Comparison of ENCODE assay signal across 18 cellular contexts in genomic region chr10:70616761-70617160, GRCh38. TPM values are rescaled to one million over a fixed set of nuclear protein-coding genes. Genes with fewer than 3 reads are reported as not detected.
DNase-seq lines count a peak whose midpoint lies in the region; ATAC-seq, FAIRE-seq and TF ChIP-seq lines count a peak whose summit lies in the region.
"Had no signal": no experiment of that assay in that cellular context is flagged by ENCODE, and none has a peak within 500 bp of the region (broad histone marks: within the 10 kb centered on the region; RNA-seq: fewer than 3 reads in every experiment).

No MANE protein-coding gene starts in this region.

- no peak overlapping the region for H3K4me2 ChIP-seq in K562 (ENCODE audit: insufficient read depth, low read length)
- H3K4me2 ChIP-seq: A549 had no signal

- H3K4me3 Mint-ChIP-seq in activated CD8-positive, alpha-beta memory T cell treated with anti-CD3 and anti-CD28 coated beads, Interleukin-2, amount 10 ng/mL, durations not matched to agents 7 days and 5 days: peak overlapping the region; percentile 0
- H3K4me3 Mint-ChIP-seq in T-helper 17 cell (no peak overlapping the region), mesothelial cell of epicardium (no peak overlapping the region)
- H3K4me3 Mint-ChIP-seq in stimulated activated effector memory CD8-positive, alpha-beta T cell treated with anti-CD3 and anti-CD28 coated beads, Interleukin-12 subunit alpha, Interleukin-12 subunit beta, amount 100 ng/mL, for 72 hours: peak overlapping the region; percentile 65

- no peak overlapping the region for H3K9ac ChIP-seq in K562 (ENCODE audit: insufficient read depth in 1 of 2, low read depth in 2 of 2, low read length in 2 of 2)

- intact Hi-C loops in K562 (cut with micrococcal nuclease): loop anchor here (5.0 kb wide), 3 partner anchors 39 to 201 kb away; partner anchors contain the start of gene SGPL1

- H3K36me3 Mint-ChIP-seq in activated CD8-positive, alpha-beta memory T cell treated with anti-CD3 and anti-CD28 coated beads, Interleukin-2, amount 10 ng/mL, durations not matched to agents 7 days and 5 days: peaks cover 22% of the 10 kb centered on the region
- H3K36me3 Mint-ChIP-seq in T-helper 17 cell (ENCODE audit: low read depth) (no peaks in the 10 kb centered on the region), mesothelial cell of epicardium (peaks cover 3% of the 10 kb centered on the region)
- peaks cover 12% of the 10 kb centered on the region for H3K36me3 Mint-ChIP-seq in stimulated activated effector memory CD8-positive, alpha-beta T cell treated with anti-CD3 and anti-CD28 coated beads, Interleukin-12 subunit alpha, Interleukin-12 subunit beta, amount 100 ng/mL, for 72 hours

- peaks cover 59% of the 10 kb centered on the region for H3K4me1 Mint-ChIP-seq in activated CD8-positive, alpha-beta memory T cell treated with anti-CD3 and anti-CD28 coated beads, Interleukin-2, amount 10 ng/mL, durations not matched to agents 7 days and 5 days
- H3K4me1 Mint-ChIP-seq in T-helper 17 cell (peaks cover 9% of the 10 kb centered on the region), mesothelial cell of epicardium (peaks cover 1% of the 10 kb centered on the region)
- H3K4me1 Mint-ChIP-seq in stimulated activated effector memory CD8-positive, alpha-beta T cell treated with anti-CD3 and anti-CD28 coated beads, Interleukin-12 subunit alpha, Interleukin-12 subunit beta, amount 100 ng/mL, for 72 hours: peaks cover 74% of the 10 kb centered on the region

- no peak for TF ChIP-seq RAD21 in K562 (CRISPR knock-in tag; conservative IDR thresholded peaks at IDR 0.05 in 1 of 2, IDR thresholded peaks at IDR 0.05 in 1 of 2)

- no peaks in the 10 kb centered on the region for H3K27me3 Mint-ChIP-seq in activated CD8-positive, alpha-beta memory T cell treated with anti-CD3 and anti-CD28 coated beads, Interleukin-2, amount 10 ng/mL, durations not matched to agents 7 days and 5 days
- H3K27me3 Mint-ChIP-seq in T-helper 17 cell: peaks cover 33% of the 10 kb centered on the region
- peaks cover 1% of the 10 kb centered on the region for H3K27me3 Mint-ChIP-seq in mesothelial cell of epicardium (ENCODE audit: low read depth)

- no peak for FAIRE-seq in K562 (lab: Jason Lieb, UNC)
- FAIRE-seq: A549, H54, HepG2 had no signal

- peaks cover 3% of the 10 kb centered on the region for H3K9me3 Mint-ChIP-seq in activated CD8-positive, alpha-beta memory T cell treated with anti-CD3 and anti-CD28 coated beads, Interleukin-2, amount 10 ng/mL, durations not matched to agents 7 days and 5 days (ENCODE audit: low read depth)
- peaks cover 4% of the 10 kb centered on the region for H3K9me3 Mint-ChIP-seq in stimulated activated effector memory CD8-positive, alpha-beta T cell treated with anti-CD3 and anti-CD28 coated beads, Interleukin-12 subunit alpha, Interleukin-12 subunit beta, amount 100 ng/mL, for 72 hours
- H3K9me3 Mint-ChIP-seq in mesothelial cell of epicardium: peaks cover 37% of the 10 kb centered on the region

- DNase-seq in activated CD8-positive, alpha-beta memory T cell treated with anti-CD3 and anti-CD28 coated beads, Interleukin-2, amount 10 ng/mL, durations not matched to agents 7 days and 5 days: peak; percentile 58
- DNase-seq in activated CD8-positive, alpha-beta memory T cell treated with anti-CD3 and anti-CD28 coated beads, Interleukin-2, amount 50 U/mL, for 48 hours: no peak
- DNase-seq in T-helper 17 cell (no peak), K562 (ENCODE audit: extremely low read depth in 1 of 4, low spot score in 3 of 4) (no peak), NCI-H2227 treated with DMSO at 0.1 percent for 48 hours (lab: John Stamatoyannopoulos, UW) (no peak), mesothelial cell of epicardium (ENCODE audit: low spot score in 2 of 2, unreplicated experiment in 2 of 2) (no peak), hippocampal formation (lab: John Stamatoyannopoulos, UW) (no peak)
- no peak for DNase-seq in stimulated activated effector memory CD8-positive, alpha-beta T cell treated with anti-CD3 and anti-CD28 coated beads, Interleukin-12 subunit alpha, Interleukin-12 subunit beta, amount 100 ng/mL, for 72 hours (ENCODE audit: low spot score in 2 of 2)
- DNase-seq: DMS53, NCI-H1092 treated with DMSO at 0.1 percent for 48 hours, NCI-H1694 treated with DMSO at 0.1 percent for 48 hours, NCI-H510A had no signal

- H3K36me3 ChIP-seq in K562 (ENCODE audit: control insufficient read depth, insufficient read depth, low read length): no peaks in the 10 kb centered on the region
- H3K36me3 ChIP-seq: MG63 had no signal

- H3K27ac ChIP-seq in K562 (ENCODE audit: extremely low read depth, low read depth, low read length): no peak overlapping the region
- H3K27ac ChIP-seq: A549, C4-2B had no signal

- peaks cover 0 to 24% of the 10 kb centered on the region in 2 experiments; a peak in 4 of 5 replicates for H3K4me1 ChIP-seq in K562 (replicated peaks in 1 of 2; ENCODE audit: control insufficient read depth in 2 of 2, insufficient read depth in 2 of 2, low read length in 2 of 2)
- H3K4me1 ChIP-seq: A549 had no signal

- no peaks in the 10 kb centered on the region for H3K9me3 ChIP-seq in T-helper 17 cell (ENCODE audit: control insufficient read depth, low read length, poor library complexity, severe bottlenecking)
- H3K9me3 ChIP-seq in K562 (replicated peaks; ENCODE audit: control insufficient read depth, insufficient read depth, low read depth, low read length): peaks cover 12% of the 10 kb centered on the region

- TF ChIP-seq EP300 in K562 (IDR thresholded peaks at IDR 0.05; ENCODE audit: low read length): no peak

- H2AFZ ChIP-seq in K562 (ENCODE audit: low read depth, low read length): peak overlapping the region; percentile 36; the same call in 1 of the 2 replicates

- H4K20me1 ChIP-seq in K562 (replicated peaks; ENCODE audit: control insufficient read depth, insufficient read depth, low read length): no peaks in the 10 kb centered on the region

- peak; percentile 57 for ATAC-seq in activated CD8-positive, alpha-beta memory T cell treated with anti-CD3 and anti-CD28 coated beads, Interleukin-2, amount 10 ng/mL, durations not matched to agents 7 days and 5 days
- ATAC-seq in T-helper 17 cell: peak; percentile 21
- ATAC-seq in K562: no peak
- ATAC-seq in stimulated activated effector memory CD8-positive, alpha-beta T cell treated with anti-CD3 and anti-CD28 coated beads, Interleukin-12 subunit alpha, Interleukin-12 subunit beta, amount 100 ng/mL, for 72 hours: peak; percentile 90
- ATAC-seq: A549, HepG2 had no signal

- no peaks in the 10 kb centered on the region for H3K79me2 ChIP-seq in K562 (ENCODE audit: control insufficient read depth, insufficient read depth, low read length)

- no peaks in the 10 kb centered on the region for H3K9me1 ChIP-seq in K562 (ENCODE audit: control insufficient read depth, insufficient read depth, low read length)

- WGBS in K562 (ENCODE audit: insufficient coverage, low coverage, missing lambda C conversion rate): 83% methylated on average over 4 of the region's 4 CpGs

- no peak for TF ChIP-seq POLR2A in K562 (conservative IDR thresholded peaks at IDR 0.05)

- no peaks in the 10 kb centered on the region for H3K27me3 ChIP-seq in K562 (ENCODE audit: control insufficient read depth in 2 of 2, insufficient read depth in 2 of 2, low read length in 2 of 2)
- H3K27me3 ChIP-seq: MG63 had no signal

- in situ Hi-C loops in K562 (cut with MboI): no loop called here

- POLR2A ChIA-PET in K562 (lab: Yijun Ruan, JAX): interaction anchor here (0.7 kb wide), 2 partner anchors 14 to 142 kb away, joined by 3 to 4 read pairs; partner anchors contain the start of gene PRF1

- no TSS peak for BruUV-seq in K562 (replicated peaks; lab: Mats Ljungman, UMichigan)

- TF ChIP-seq CTCF in K562 (IDR thresholded peaks at IDR 0.05 in 2 of 3, conservative IDR thresholded peaks at IDR 0.05 in 1 of 3; ENCODE audit: insufficient read depth in 2 of 3, low read depth in 1 of 3, low read length in 3 of 3): no peak
- TF ChIP-seq CTCF in mesothelial cell of epicardium (IDR thresholded peaks at IDR 0.05; ENCODE audit: unreplicated experiment): no peak

- peak overlapping the region; percentile 76 for H3K27ac Mint-ChIP-seq in activated CD8-positive, alpha-beta memory T cell treated with anti-CD3 and anti-CD28 coated beads, Interleukin-2, amount 10 ng/mL, durations not matched to agents 7 days and 5 days
- H3K27ac Mint-ChIP-seq in T-helper 17 cell (no peak overlapping the region), mesothelial cell of epicardium (no peak overlapping the region)
- H3K27ac Mint-ChIP-seq in stimulated activated effector memory CD8-positive, alpha-beta T cell treated with anti-CD3 and anti-CD28 coated beads, Interleukin-12 subunit alpha, Interleukin-12 subunit beta, amount 100 ng/mL, for 72 hours: peak overlapping the region; percentile 94

- H3K4me3 ChIP-seq in K562: no peak overlapping the region
- H3K4me3 ChIP-seq: A549, MG63 had no signal

- CTCF ChIA-PET in activated CD8-positive, alpha-beta memory T cell treated with anti-CD3 and anti-CD28 coated beads, Interleukin-2, amount 10 ng/mL, durations not matched to agents 7 days and 5 days (lab: Charles Lee): interaction anchor here (2.1 to 5.7 kb wide), 4 partner anchors 13 to 142 kb away, joined by 5 to 50 read pairs (median 14); partner anchors contain the start of gene PRF1
- CTCF ChIA-PET in K562 (lab: Yijun Ruan, JAX; ENCODE audit: low intra/inter-chr PET ratio): no interaction called here

RNA-seq across cellular contexts. Expression of gene PRF1, which starts 14.2 kb away (rescaled TPM):
- 100 to 1,000 TPM; 381 to 433 TPM for total RNA-seq in activated CD8-positive, alpha-beta memory T cell treated with anti-CD3 and anti-CD28 coated beads, Interleukin-2, amount 10 ng/mL, durations not matched to agents 7 days and 5 days
- total RNA-seq in T-helper 17 cell (10 to 100 TPM; 16.5 to 18.0 TPM), K562 (2014; rRNA removed) (4.9 and 5.3 TPM in 2 replicates), K562 (2014; rRNA removed; fragmentation: Illumina TruSeq; extraction: Trizol) (4.3 and 5.4 TPM in 2 replicates), K562 (2015; rRNA removed; fragmentation: Illumina TruSeq; extraction: Trizol) (6.4 and 7.9 TPM in 2 replicates), K562 (2021) (8.6 and 9.0 TPM in 2 replicates), mesothelial cell of epicardium (0.13 to 0.20 TPM in 2 of 3 replicates, not detected in the other)
- total RNA-seq in K562 (2011; cell fraction: chromatin; rRNA removed; ENCODE audit: low replicate concordance): 4.3 and 18.7 TPM in 2 replicates
- total RNA-seq in K562 (2011; cell fraction: nucleolus; rRNA removed): 12.1 and 22.3 TPM in 2 replicates
- 11.3 and 24.4 TPM in 2 replicates for total RNA-seq in K562 (2011; cell fraction: nucleoplasm; rRNA removed)
- polyA plus RNA-seq in K562 (2011; rRNA removed) (0.84 and 4.3 TPM in 2 replicates), K562 (2014; fragmentation: Illumina TruSeq; extraction: Trizol) (6.4 and 10.7 TPM in 2 replicates), K562 (2014; fragmentation: Nextera tagmentation; extraction: Ambion mirVana) (1 to 10 TPM; 6.3 to 7.4 TPM), K562 (2014; rRNA removed) (3.2 and 3.8 TPM in 2 replicates)
- 0.52 and 10.6 TPM in 2 replicates for polyA plus RNA-seq in K562 (2011; cell fraction: cytosol; rRNA removed)
- polyA plus RNA-seq in K562 (2011; cell fraction: nucleus; rRNA removed): 1.3 and 11.4 TPM in 2 replicates
- polyA plus RNA-seq in K562 (2012): 21.1 and 32.3 TPM in 2 replicates
- polyA minus RNA-seq in K562 (2011; rRNA and poly(A)+ RNA removed): 0.45 and 13.7 TPM in 2 replicates
- polyA minus RNA-seq in K562 (2011; cell fraction: cytosol; rRNA and poly(A)+ RNA removed): 12.9 TPM in 1 of 2 replicates, not detected in the other
- polyA minus RNA-seq in K562 (2011; cell fraction: nucleus; rRNA and poly(A)+ RNA removed): 0.44 and 3.0 TPM in 2 replicates
- total RNA-seq: RPMI7951 had no signal
- polyA plus RNA-seq: A549 had no signal

RNA-seq across cellular contexts. Expression of gene ADAMTS14, which starts 55.5 kb away (rescaled TPM):
- under 1 TPM; 0.15 to 0.19 TPM for total RNA-seq in activated CD8-positive, alpha-beta memory T cell treated with anti-CD3 and anti-CD28 coated beads, Interleukin-2, amount 10 ng/mL, durations not matched to agents 7 days and 5 days
- total RNA-seq in T-helper 17 cell (not detected), K562 (2014; rRNA removed) (15.9 and 23.8 TPM in 2 replicates), K562 (2014; rRNA removed; fragmentation: Illumina TruSeq; extraction: Trizol) (4.3 and 6.3 TPM in 2 replicates), K562 (2015; rRNA removed; fragmentation: Illumina TruSeq; extraction: Trizol) (15.3 and 15.4 TPM in 2 replicates), K562 (2021) (30.4 and 31.7 TPM in 2 replicates), mesothelial cell of epicardium (3.2 to 4.1 TPM (median 3.9 TPM) in 3 replicates)
- total RNA-seq in K562 (2011; cell fraction: chromatin; rRNA removed; ENCODE audit: low replicate concordance): 66.8 and 209 TPM in 2 replicates
- 115 and 150 TPM in 2 replicates for total RNA-seq in K562 (2011; cell fraction: nucleolus; rRNA removed)
- 67.9 and 80.6 TPM in 2 replicates for total RNA-seq in K562 (2011; cell fraction: nucleoplasm; rRNA removed)
- polyA plus RNA-seq in K562 (2011; rRNA removed) (37.4 and 45.4 TPM in 2 replicates), K562 (2014; fragmentation: Illumina TruSeq; extraction: Trizol) (20.3 and 24.1 TPM in 2 replicates), K562 (2014; fragmentation: Nextera tagmentation; extraction: Ambion mirVana) (under 1 TPM; 0.04 to 0.27 TPM), K562 (2014; rRNA removed) (32.7 and 35.9 TPM in 2 replicates)
- 27.2 and 39.3 TPM in 2 replicates for polyA plus RNA-seq in K562 (2011; cell fraction: cytosol; rRNA removed)
- 187 and 443 TPM in 2 replicates for polyA plus RNA-seq in K562 (2011; cell fraction: nucleus; rRNA removed)
- 30.9 and 86.2 TPM in 2 replicates for polyA plus RNA-seq in K562 (2012)
- polyA minus RNA-seq in K562 (2011; rRNA and poly(A)+ RNA removed): 8.4 and 15.8 TPM in 2 replicates
- polyA minus RNA-seq in K562 (2011; cell fraction: cytosol; rRNA and poly(A)+ RNA removed): 15.8 and 16.4 TPM in 2 replicates
- 55.8 and 81.5 TPM in 2 replicates for polyA minus RNA-seq in K562 (2011; cell fraction: nucleus; rRNA and poly(A)+ RNA removed)

Comparison
In these comparisons a context has a peak if more than half of its experiments do, and no peak if none do; other contexts are left out.
1. H3K27ac Mint-ChIP-seq: peak in activated CD8-positive, alpha-beta memory T cell treated with anti-CD3 and anti-CD28 coated beads, Interleukin-2, amount 10 ng/mL, durations not matched to agents 7 days and 5 days (single experiment) and stimulated activated effector memory CD8-positive, alpha-beta T cell treated with anti-CD3 and anti-CD28 coated beads, Interleukin-12 subunit alpha, Interleukin-12 subunit beta, amount 100 ng/mL, for 72 hours (single experiment); none in T-helper 17 cell (single experiment) and mesothelial cell of epicardium (single experiment).
2. H3K4me3 Mint-ChIP-seq: peak in activated CD8-positive, alpha-beta memory T cell treated with anti-CD3 and anti-CD28 coated beads, Interleukin-2, amount 10 ng/mL, durations not matched to agents 7 days and 5 days (single experiment) and stimulated activated effector memory CD8-positive, alpha-beta T cell treated with anti-CD3 and anti-CD28 coated beads, Interleukin-12 subunit alpha, Interleukin-12 subunit beta, amount 100 ng/mL, for 72 hours (single experiment); none in T-helper 17 cell (single experiment) and mesothelial cell of epicardium (single experiment).
3. RNA of gene PRF1, which starts 14.2 kb away (total RNA-seq): 381 to 433 TPM in activated CD8-positive, alpha-beta memory T cell treated with anti-CD3 and anti-CD28 coated beads, Interleukin-2, amount 10 ng/mL, durations not matched to agents 7 days and 5 days; 16.5 to 18.0 TPM in T-helper 17 cell, 4.3 to 24.4 TPM in K562 and 0.13 to 0.20 TPM in mesothelial cell of epicardium; every median in the first group is over 10 times any median in the second.